In the genomic region with DNA sequence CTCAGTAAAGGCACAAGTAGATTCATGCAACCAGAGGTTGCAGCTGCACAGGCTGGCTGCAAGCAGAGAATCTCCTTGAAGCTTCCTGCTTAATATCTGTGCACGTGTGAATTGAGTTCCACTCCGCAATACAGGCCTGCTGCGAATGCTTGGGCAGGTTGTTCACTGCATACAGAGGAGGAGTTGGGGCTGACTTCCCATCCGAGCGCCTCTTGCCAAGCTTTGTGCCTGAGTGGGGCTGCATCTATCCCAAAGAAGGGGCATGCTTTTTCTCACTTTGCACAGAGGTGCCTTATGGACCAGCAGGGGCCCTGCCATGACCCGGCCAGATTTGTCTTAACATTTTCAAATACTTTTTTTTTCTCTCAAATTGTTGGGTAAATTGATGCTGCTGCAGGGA, we compare ENCODE assay signal across 25 cellular contexts. TPM values are rescaled to one million over a fixed set of nuclear protein-coding genes. Genes with fewer than 3 reads are reported as not detected.
DNase-seq lines count a peak whose midpoint lies in the region; ATAC-seq, FAIRE-seq and TF ChIP-seq lines count a peak whose summit lies in the region.
"Had no signal": no experiment of that assay in that cellular context is flagged by ENCODE, and none has a peak within 500 bp of the region (broad histone marks: within the 10 kb centered on the region; RNA-seq: fewer than 3 reads in every experiment).

No MANE protein-coding gene starts in this region.

- peak; percentile 43 for DNase-seq in activated CD8-positive, alpha-beta memory T cell treated with anti-CD3 and anti-CD28 coated beads for 24 hours
- no peak for DNase-seq in activated CD8-positive, alpha-beta memory T cell treated with anti-CD3 and anti-CD28 coated beads, Interleukin-2, amount 50 U/mL, for 4 hours
- DNase-seq in NT2/D1 (ENCODE audit: low read depth, low spot score) = no peak
- no peak for DNase-seq in keratinocyte (ENCODE audit: low read depth, low spot score)
- peak; percentile 10 for DNase-seq in stimulated activated CD8-positive, alpha-beta memory T cell treated with anti-CD3 and anti-CD28 coated beads, Interleukin-4, amount 100 ng/mL, for 48 hours
- no peak for DNase-seq in NCI-H510A treated with DMSO at 0.1 percent for 48 hours (lab: John Stamatoyannopoulos, UW)
- no peak for DNase-seq in NCI-H2081 (lab: John Stamatoyannopoulos, UW)
- DNase-seq: activated CD4-positive, alpha-beta T cell treated with anti-CD3 and anti-CD28 coated beads, Interleukin-2, amount 50 U/mL, for 1 hour; aorta; caudate nucleus; CD4-positive, alpha-beta memory T cell; left ventricle myocardium superior; naive B cell; NCI-H1105 treated with DMSO at 0.1 percent for 48 hours; NCI-H1930; NCI-H526 treated with DMSO at 0.1 percent for 48 hours; spleen had no signal

- H3K27ac ChIP-seq in keratinocyte (ENCODE audit: control insufficient read depth, insufficient read depth, low read length) = peak overlapping the region; percentile 71
- H3K27ac ChIP-seq: 22Rv1, dorsolateral prefrontal cortex, ovary, Peyer's patch had no signal

- peak overlapping the region; percentile 60 for H3K4me2 ChIP-seq in keratinocyte (ENCODE audit: control insufficient read depth, extremely low read depth, insufficient read depth, low read depth, low read length)

- ATAC-seq in GM21528 (IDR thresholded peaks at IDR 0.05; ENCODE audit: low FRiP score, unreplicated experiment) = no peak
- ATAC-seq: activated naive CD4-positive, alpha-beta T cell treated with anti-CD3 and anti-CD28 coated beads, Interleukin-2, amount 50 U/mL, for 72 hours; left ventricle myocardium superior; WTC11 had no signal

- H2AFZ ChIP-seq in keratinocyte (ENCODE audit: control insufficient read depth, low read length) = peak overlapping the region; percentile 23

- H3K4me1 ChIP-seq in NT2/D1 (ENCODE audit: insufficient read depth, insufficient read length) (peaks cover 12% of the 10 kb centered on the region), keratinocyte (ENCODE audit: control insufficient read depth, extremely low read depth, insufficient read depth, low read length) (peaks cover 54% of the 10 kb centered on the region)
- H3K4me1 ChIP-seq: Peyer's patch had no signal

- H3K9ac ChIP-seq in NT2/D1 (ENCODE audit: insufficient read length, low read depth) (peak overlapping the region; percentile 28), keratinocyte (ENCODE audit: control insufficient read depth, extremely low read depth, insufficient read depth, low read length) (peak overlapping the region; percentile 52)

- peak; percentile 92 for FAIRE-seq in keratinocyte (lab: Jason Lieb, UNC)
- FAIRE-seq: H54 had no signal

- H4K20me1 ChIP-seq in keratinocyte (ENCODE audit: control insufficient read depth, extremely low read depth, insufficient read depth, low read length) = no peaks in the 10 kb centered on the region

- H3K4me3 ChIP-seq in NT2/D1 (ENCODE audit: insufficient read length, low read depth) = no peak overlapping the region
- no peak overlapping the region for H3K4me3 ChIP-seq in keratinocyte (ENCODE audit: control insufficient read depth in 2 of 3, extremely low read depth in 1 of 3, insufficient read depth in 2 of 3, low read depth in 1 of 3, low read length in 3 of 3)
- H3K4me3 ChIP-seq: dorsolateral prefrontal cortex, ovary, Peyer's patch, spleen had no signal

- peaks cover 9% of the 10 kb centered on the region for H3K9me3 ChIP-seq in NT2/D1 (ENCODE audit: insufficient read depth, low read length)
- peaks cover 7% of the 10 kb centered on the region for H3K9me3 ChIP-seq in keratinocyte (ENCODE audit: control insufficient read depth, low read depth, low read length)
- H3K9me3 ChIP-seq: ovary, Peyer's patch had no signal

- H3K79me2 ChIP-seq in keratinocyte (ENCODE audit: control insufficient read depth, insufficient read depth, low read length) = no peaks in the 10 kb centered on the region

- H3K27me3 ChIP-seq in NT2/D1 (ENCODE audit: insufficient read depth, insufficient read length) (no peaks in the 10 kb centered on the region), keratinocyte (ENCODE audit: control insufficient read depth, extremely low read depth, insufficient read depth, low read length) (no peaks in the 10 kb centered on the region)
- H3K27me3 ChIP-seq: ovary, Peyer's patch, spleen had no signal

- no peak for TF ChIP-seq CTCF in keratinocyte (optimal IDR thresholded peaks at IDR 0.05 in 1 of 3, IDR thresholded peaks at IDR 0.05 in 1 of 3, conservative IDR thresholded peaks at IDR 0.05 in 1 of 3; ENCODE audit: extremely low read depth in 1 of 3, insufficient read depth in 2 of 3, low read length in 3 of 3)

- H3K36me3 ChIP-seq in NT2/D1 (ENCODE audit: insufficient read depth, insufficient read length, low read length) (no peaks in the 10 kb centered on the region), keratinocyte (ENCODE audit: control insufficient read depth in 2 of 2, extremely low read depth in 1 of 2, insufficient read depth in 2 of 2, low read length in 2 of 2) (no peaks in the 10 kb centered on the region)
- H3K36me3 ChIP-seq: ovary, Peyer's patch, spleen had no signal

- no peaks in the 10 kb centered on the region for H3K9me1 ChIP-seq in keratinocyte (ENCODE audit: control insufficient read depth, extremely low read depth, insufficient read depth, low read length)

- dilution Hi-C loops in keratinocyte (cut with MboI; ENCODE audit: extremely low pct_ligation_motif_present, low sequenced_read_pairs) = no loop called here

RNA-seq across cellular contexts. Expression of gene PADI1, which starts 17.9 kb away (rescaled TPM):
- 0.96 to 2.1 TPM (median 1.0 TPM) in 3 replicates for polyA plus RNA-seq in keratinocyte
- polyA plus RNA-seq in keratinocyte (2011; ENCODE audit: low read depth) = 1.8 TPM
- polyA plus RNA-seq in keratinocyte (2011; cell fraction: cytosol; rRNA removed) = 0.49 and 0.83 TPM in 2 replicates
- 4.8 and 6.3 TPM in 2 replicates for polyA plus RNA-seq in keratinocyte (2011; cell fraction: nucleus; rRNA removed)
- polyA plus RNA-seq in keratinocyte (2012; ENCODE audit: low replicate concordance) = 0.77 and 9.9 TPM in 2 replicates
- polyA minus RNA-seq in keratinocyte = 0.72 to 1.5 TPM (median 0.96 TPM) in 3 replicates
- not detected for polyA minus RNA-seq in keratinocyte (2011; cell fraction: cytosol; rRNA and poly(A)+ RNA removed)
- polyA minus RNA-seq in keratinocyte (2011; cell fraction: nucleus; rRNA and poly(A)+ RNA removed) = 1.3 and 4.0 TPM in 2 replicates
- polyA plus RNA-seq: CD4-positive, alpha-beta memory T cell; ovary had no signal

Comparison
In these comparisons a context has a peak if more than half of its experiments do, and no peak if none do; other contexts are left out.
1. DNase-seq: peak in activated CD8-positive, alpha-beta memory T cell treated with anti-CD3 and anti-CD28 coated beads for 24 hours (single experiment) and stimulated activated CD8-positive, alpha-beta memory T cell treated with anti-CD3 and anti-CD28 coated beads, Interleukin-4, amount 100 ng/mL, for 48 hours (single experiment); none in activated CD8-positive, alpha-beta memory T cell treated with anti-CD3 and anti-CD28 coated beads, Interleukin-2, amount 50 U/mL, for 4 hours (single experiment), NT2/D1 (single experiment), keratinocyte (single experiment), NCI-H510A treated with DMSO at 0.1 percent for 48 hours (single experiment) and NCI-H2081 (0 of 2).